ENCODE assay signal across 21 cellular contexts in genomic region chr10:97135464-97135863, GRCh38. TPM values are rescaled to one million over a fixed set of nuclear protein-coding genes. Genes with fewer than 3 reads are reported as not detected.
DNase-seq lines count a peak whose midpoint lies in the region; ATAC-seq and TF ChIP-seq lines count a peak whose summit lies in the region.
"Had no signal": no experiment of that assay in that cellular context is flagged by ENCODE, and none has a peak within 500 bp of the region (broad histone marks: within the 10 kb centered on the region; RNA-seq: fewer than 3 reads in every experiment).

No MANE protein-coding gene starts in this region.

- no peak for DNase-seq in GM23338 (ENCODE audit: low spot score)
- DNase-seq in NCI-H345 treated with DMSO at 0.1 percent for 48 hours (lab: John Stamatoyannopoulos, UW; ENCODE audit: unreplicated experiment), result peak; percentile 52
- no peak for DNase-seq in neural progenitor cell (ENCODE audit: low spot score)
- DNase-seq in T-helper 9 cell, result no peak
- DNase-seq in activated effector memory CD4-positive, alpha-beta T cell treated with anti-CD3 and anti-CD28 coated beads, Interleukin-2, amount 50 U/mL, for 16 hours, result no peak
- no peak for DNase-seq in type B pancreatic cell (ENCODE audit: extremely low spot score, unreplicated experiment)
- DNase-seq in substantia nigra (lab: John Stamatoyannopoulos, UW), result no peak
- DNase-seq: C1 segment of cervical spinal cord; CD8-positive, alpha-beta T cell; EL; KBM-7; MM.1S; NCI-H1092; NCI-H1436; NCI-H187 treated with DMSO at 0.1 percent for 48 hours; NCI-H226; NCI-H524 treated with DMSO at 0.1 percent for 48 hours; Peyer's patch had no signal

- no peaks in the 10 kb centered on the region for H3K27me3 ChIP-seq in GM23338 (ENCODE audit: insufficient read depth)
- peaks cover 14% of the 10 kb centered on the region for H3K27me3 ChIP-seq in neural progenitor cell
- H3K27me3 ChIP-seq: Peyer's patch had no signal

- H3K27ac ChIP-seq in GM23338 (ENCODE audit: low read depth), result no peak overlapping the region
- H3K27ac ChIP-seq in neural progenitor cell, result no peak overlapping the region
- H3K27ac ChIP-seq in substantia nigra (ENCODE audit: low read depth, low read length, poor library complexity, severe bottlenecking), result no peak overlapping the region
- H3K27ac ChIP-seq: HL-60, Peyer's patch had no signal

- H3K9me3 ChIP-seq in neural progenitor cell (ENCODE audit: low read depth), result no peaks in the 10 kb centered on the region
- H3K9me3 ChIP-seq: HAP-1, Peyer's patch had no signal

- H3K4me3 ChIP-seq in GM23338 (no peak overlapping the region), neural progenitor cell (no peak overlapping the region)
- H3K4me3 ChIP-seq: HAP-1, Peyer's patch had no signal

- H3K4me3 Mint-ChIP-seq in GM23338 (no peak overlapping the region), neural progenitor cell (no peak overlapping the region), type B pancreatic cell (no peak overlapping the region)
- H3K4me3 Mint-ChIP-seq: CD8-positive, alpha-beta T cell had no signal

- H2AFZ ChIP-seq in GM23338 (no peak overlapping the region), neural progenitor cell (replicated peaks) (no peak overlapping the region)

- peaks cover 5% of the 10 kb centered on the region for H3K4me1 ChIP-seq in GM23338 (ENCODE audit: insufficient read depth)
- H3K4me1 ChIP-seq in neural progenitor cell, result peaks cover 26% of the 10 kb centered on the region
- H3K4me1 ChIP-seq: HAP-1, Peyer's patch had no signal

- H3K27ac Mint-ChIP-seq in GM23338, result no peak overlapping the region
- peak overlapping the region; percentile 93 for H3K27ac Mint-ChIP-seq in neural progenitor cell
- no peak overlapping the region for H3K27ac Mint-ChIP-seq in type B pancreatic cell
- H3K27ac Mint-ChIP-seq: CD8-positive, alpha-beta T cell had no signal

- H3K9me3 Mint-ChIP-seq in GM23338 (no peaks in the 10 kb centered on the region), neural progenitor cell (peaks cover 2% of the 10 kb centered on the region), type B pancreatic cell (no peaks in the 10 kb centered on the region)
- H3K9me3 Mint-ChIP-seq: CD8-positive, alpha-beta T cell had no signal

- no peak for TF ChIP-seq CTCF in GM23338 (conservative IDR thresholded peaks at IDR 0.05; ENCODE audit: low read depth in 2 of 2)
- TF ChIP-seq CTCF in neural progenitor cell (IDR thresholded peaks at IDR 0.05), result no peak
- TF ChIP-seq CTCF in type B pancreatic cell (conservative IDR thresholded peaks at IDR 0.05), result no peak

- H3K9ac ChIP-seq in neural progenitor cell, result no peak overlapping the region

- H3K9me2 ChIP-seq in GM23338 (ENCODE audit: insufficient read depth), result no peaks in the 10 kb centered on the region

- H3K36me3 Mint-ChIP-seq in GM23338 (ENCODE audit: low read depth) (no peaks in the 10 kb centered on the region), neural progenitor cell (no peaks in the 10 kb centered on the region), type B pancreatic cell (no peaks in the 10 kb centered on the region)
- H3K36me3 Mint-ChIP-seq: CD8-positive, alpha-beta T cell had no signal

- H4K20me1 ChIP-seq in GM23338 (replicated peaks; ENCODE audit: insufficient read depth) (no peaks in the 10 kb centered on the region), neural progenitor cell (ENCODE audit: low read depth) (no peaks in the 10 kb centered on the region)

- ATAC-seq in GM23338, result peak; percentile 24; the same call in 2 of the 3 replicates
- ATAC-seq: CD8-positive, alpha-beta T cell; SK-N-SH treated with all-trans-retinoic acid at 6 μM for 48 hours had no signal

- H3F3A ChIP-seq in GM23338 (replicated peaks; ENCODE audit: low read depth) (no peaks in the 10 kb centered on the region), neural progenitor cell (ENCODE audit: low read depth) (no peaks in the 10 kb centered on the region)

- H3K79me2 ChIP-seq in GM23338 (replicated peaks; ENCODE audit: insufficient read depth), result no peaks in the 10 kb centered on the region
- H3K79me2 ChIP-seq in neural progenitor cell (ENCODE audit: low read depth), result no peaks in the 10 kb centered on the region

- peaks cover 6% of the 10 kb centered on the region for H3K27me3 Mint-ChIP-seq in GM23338 (ENCODE audit: insufficient read depth, low read depth, poor library complexity)
- H3K27me3 Mint-ChIP-seq in neural progenitor cell (ENCODE audit: insufficient read depth, low read depth), result peaks cover 52% of the 10 kb centered on the region
- H3K27me3 Mint-ChIP-seq in type B pancreatic cell, result peaks cover 12% of the 10 kb centered on the region

- H3K4me2 ChIP-seq in GM23338 (no peak overlapping the region), neural progenitor cell (no peak overlapping the region)

- H3K4me1 Mint-ChIP-seq in GM23338 (peaks cover 18% of the 10 kb centered on the region), neural progenitor cell (peaks cover 88% of the 10 kb centered on the region), type B pancreatic cell (ENCODE audit: unreplicated experiment) (peaks cover 48% of the 10 kb centered on the region)

- H3K36me3 ChIP-seq in GM23338 (ENCODE audit: insufficient read depth) (no peaks in the 10 kb centered on the region), neural progenitor cell (no peaks in the 10 kb centered on the region)
- H3K36me3 ChIP-seq: HAP-1, Peyer's patch had no signal

TF ChIP-seq in GM23338, 12 proteins besides CTCF, POLR2A, EP300 and RAD21 (continues in another document):
- TF ChIP-seq REST (IDR thresholded peaks at IDR 0.05; ENCODE audit: unreplicated experiment) (no peak), JUNB (IDR thresholded peaks at IDR 0.05; ENCODE audit: unreplicated experiment) (no peak), ZNF114 (CRISPR knock-in tag; IDR thresholded peaks at IDR 0.05) (no peak)

RNA-seq across cellular contexts. Expression of gene SLIT1, which starts 50.3 kb away (rescaled TPM):
- 1.7 and 2.0 TPM in 2 replicates for total RNA-seq in GM23338 (2014; rRNA removed; shearing (Covaris generic))
- polyA plus RNA-seq in GM23338 (2016; fragmentation: Nextera tagmentation; extraction: Ambion mirVana), result 0.37 and 0.76 TPM in 2 replicates
- 0.74 and 0.92 TPM in 2 replicates for total RNA-seq in neural progenitor cell (ENCODE audit: low replicate concordance)
- total RNA-seq in type B pancreatic cell (ENCODE audit: low replicate concordance), result 2.2 and 55.7 TPM in 2 replicates
